Comparison of ENCODE assay signal across 2 cellular contexts in genomic region chr3:171791695-171792082, GRCh38.
TF ChIP-seq lines count a peak whose summit lies in the region.

No MANE protein-coding gene starts in this region.

TF ChIP-seq in HCT116, 20 proteins besides CTCF, POLR2A, EP300 and RAD21:
- TF ChIP-seq ZBTB33 (IDR thresholded peaks at IDR 0.05; ENCODE audit: extremely low read depth, insufficient replicate concordance, low read length) (no peak), SP1 (IDR thresholded peaks at IDR 0.05; ENCODE audit: low read depth) (0 out of 2 replicates have a peak, but pooled peaks have one; percentile 9), FOSL1 (IDR thresholded peaks at IDR 0.05; ENCODE audit: low read depth) (peak; percentile 41; the same call in 1 of the 2 replicates), JUND (IDR thresholded peaks at IDR 0.05) (0 out of 2 replicates have a peak, but pooled peaks have one; percentile 34)

TF ChIP-seq in GM12878, 131 proteins besides CTCF, POLR2A, EP300 and RAD21:
- TF ChIP-seq IKZF1 (conservative IDR thresholded peaks at IDR 0.05) = 0 out of 2 replicates have a peak, but pooled peaks have one; percentile 21
- no peak for TF ChIP-seq BRCA1 (IDR thresholded peaks at IDR 0.05; ENCODE audit: low read depth, low read length)
- no peak for TF ChIP-seq NFXL1 (IDR thresholded peaks at IDR 0.05; ENCODE audit: borderline replicate concordance)
- no peak for TF ChIP-seq CEBPZ (IDR thresholded peaks at IDR 0.05; ENCODE audit: low read depth, low read length)
- no peak for TF ChIP-seq ZNF217 (IDR thresholded peaks at IDR 0.05)
- TF ChIP-seq NFYA (IDR thresholded peaks at IDR 0.05; ENCODE audit: borderline replicate concordance, low read depth, low read length) = no peak
- no peak for TF ChIP-seq CUX1 (IDR thresholded peaks at IDR 0.05; ENCODE audit: insufficient replicate concordance, low read depth, low read length)
- TF ChIP-seq MEF2B (IDR thresholded peaks at IDR 0.05; ENCODE audit: partially characterized antibody, poor library complexity, severe bottlenecking) = no peak
